Comparison of ENCODE assay signal across 18 cellular contexts in genomic region chr14:91218041-91218440, GRCh38.
"Had no signal": no experiment of that assay in that cellular context is flagged by ENCODE, and none has a peak within 500 bp of the region (broad histone marks: within the 10 kb centered on the region; RNA-seq: fewer than 3 reads in every experiment).

No MANE protein-coding gene starts in this region.

- H3K9me3 ChIP-seq: body of pancreas, sigmoid colon, testis had no signal

- H3K27ac ChIP-seq: body of pancreas, SK-N-MC, testis had no signal

- H3K27me3 Mint-ChIP-seq: central memory CD8-positive, alpha-beta T cell; stimulated activated naive CD8-positive, alpha-beta T cell treated with anti-CD3 and anti-CD28 coated beads, Interleukin-15, Interleukin-2, amounts not matched to agents 100 ng/mL and 50 ng/mL, for 24 hours had no signal

- ATAC-seq: body of pancreas, esophagus mucosa, left cardiac atrium, natural killer cell, WTC11 had no signal

- H3K4me3 Mint-ChIP-seq: activated naive CD4-positive, alpha-beta T cell treated with anti-CD3 and anti-CD28 coated beads for 36 hours; central memory CD8-positive, alpha-beta T cell; natural killer cell; stimulated activated naive CD8-positive, alpha-beta T cell treated with anti-CD3 and anti-CD28 coated beads, Interleukin-15, Interleukin-2, amounts not matched to agents 100 ng/mL and 50 ng/mL, for 24 hours; WTC11 had no signal

- H3K9me3 Mint-ChIP-seq: central memory CD8-positive, alpha-beta T cell; natural killer cell; WTC11 had no signal

- H3K4me3 ChIP-seq: body of pancreas, sigmoid colon, SK-N-MC, testis had no signal

- DNase-seq: activated CD4-positive, alpha-beta T cell treated with anti-CD3 and anti-CD28 coated beads, Interleukin-2, amount 50 U/mL, for 1 hour; activated naive CD4-positive, alpha-beta T cell treated with anti-CD3 and anti-CD28 coated beads for 36 hours; amniotic stem cell; body of pancreas; cortex of kidney; left cardiac atrium; natural killer cell; sigmoid colon; stimulated activated CD4-positive, alpha-beta T cell treated with anti-CD3 and anti-CD28 coated beads, Interleukin-12 subunit alpha, Interleukin-12 subunit beta, amount 100 ng/mL, for 4 hours; stimulated activated CD4-positive, alpha-beta T cell treated with anti-CD3 and anti-CD28 coated beads, Interleukin-2, amount 100 ng/mL, for 48 hours; stimulated activated CD8-positive, alpha-beta memory T cell treated with anti-CD3 and anti-CD28 coated beads, Interleukin-4, amount 100 ng/mL, for 48 hours; T-helper 1 cell; testis had no signal

- H3K4me1 ChIP-seq: body of pancreas, sigmoid colon had no signal

- H3K27ac Mint-ChIP-seq: activated naive CD4-positive, alpha-beta T cell treated with anti-CD3 and anti-CD28 coated beads for 36 hours; natural killer cell; stimulated activated naive CD8-positive, alpha-beta T cell treated with anti-CD3 and anti-CD28 coated beads, Interleukin-15, Interleukin-2, amounts not matched to agents 100 ng/mL and 50 ng/mL, for 24 hours; WTC11 had no signal
